Comparison of ENCODE assay signal across 28 cellular contexts in genomic region chr9:94850540-94851434, GRCh38.
"Had no signal": no experiment of that assay in that cellular context is flagged by ENCODE, and none has a peak within 500 bp of the region (broad histone marks: within the 10 kb centered on the region; RNA-seq: fewer than 3 reads in every experiment).

No MANE protein-coding gene starts in this region.

- H3K4me1 ChIP-seq: upper lobe of left lung had no signal

- H3K36me3 ChIP-seq: brain microvascular endothelial cell, left ventricle myocardium inferior, neutrophil, upper lobe of left lung, vagina had no signal

- H3K27me3 ChIP-seq: brain microvascular endothelial cell, neutrophil, upper lobe of left lung, vagina had no signal

- H3K27me3 Mint-ChIP-seq: activated CD4-positive, alpha-beta memory T cell treated with anti-CD3 and anti-CD28 coated beads for 36 hours; activated naive CD8-positive, alpha-beta T cell treated with anti-CD3 and anti-CD28 coated beads, Interleukin-2, amount 10 ng/mL, durations not matched to agents 7 days and 5 days; natural killer cell treated with Interleukin-12 subunit alpha and Interleukin-12 subunit beta and Interleukin-15 and Interleukin-18, amount 100 ng/mL, for 72 hours; T-cell had no signal

- DNase-seq: activated CD4-positive, alpha-beta memory T cell treated with anti-CD3 and anti-CD28 coated beads for 36 hours; activated CD4-positive, alpha-beta T cell treated with anti-CD3 and anti-CD28 coated beads for 4 hours; activated CD4-positive, CD25-positive, alpha-beta regulatory T cell; activated CD8-positive, alpha-beta memory T cell treated with anti-CD3 and anti-CD28 coated beads, Interleukin-2, amount 50 U/mL, for 4 hours; activated effector memory CD4-positive, alpha-beta T cell treated with anti-CD3 and anti-CD28 coated beads, Interleukin-2, amount 50 U/mL, for 16 hours; activated naive CD4-positive, alpha-beta T cell treated with anti-CD3 and anti-CD28 coated beads for 36 hours; activated naive CD8-positive, alpha-beta T cell treated with anti-CD3 and anti-CD28 coated beads, Interleukin-2, amount 10 ng/mL, durations not matched to agents 7 days and 5 days; activated T-cell treated with anti-CD3 and anti-CD28 coated beads, Interleukin-2, amount 50 U/mL, for 1 hour; amniotic stem cell; brain microvascular endothelial cell; cortex of kidney; endodermal cell; foreskin melanocyte; glutamatergic neuron; islet precursor cell; left ventricle myocardium inferior; mucosa of descending colon; right cardiac atrium; stimulated activated CD4-positive, alpha-beta T cell treated with anti-CD3 and anti-CD28 coated beads, Interleukin-2, amount 100 ng/mL, for 48 hours; stimulated activated naive CD8-positive, alpha-beta T cell treated with anti-CD3 and anti-CD28 coated beads, Interleukin-15, Interleukin-2, amounts not matched to agents 100 U/mL and 50 U/mL, for 24 hours; T-cell; upper lobe of left lung had no signal

- H3K9me3 ChIP-seq: left ventricle myocardium inferior, mucosa of descending colon, neutrophil, upper lobe of left lung, vagina had no signal

- H3K4me3 ChIP-seq: left ventricle myocardium inferior, lung, mucosa of descending colon, upper lobe of left lung, vagina had no signal

- H3K9me3 Mint-ChIP-seq: activated CD4-positive, alpha-beta memory T cell treated with anti-CD3 and anti-CD28 coated beads for 36 hours; activated naive CD4-positive, alpha-beta T cell treated with anti-CD3 and anti-CD28 coated beads for 36 hours; activated naive CD8-positive, alpha-beta T cell treated with anti-CD3 and anti-CD28 coated beads, Interleukin-2, amount 10 ng/mL, durations not matched to agents 7 days and 5 days; activated T-helper 1 cell treated with anti-CD3 and anti-CD28 coated beads, Interleukin-12 subunit alpha, Interleukin-12 subunit beta, Interleukin-2, Interleukin-4 antibody, amounts not matched to agents 30 ng/mL and 10 ng/mL and 1 ng/mL, durations not matched to agents 14 hours and 24 hours and 36 hours; endodermal cell; natural killer cell treated with Interleukin-12 subunit alpha and Interleukin-12 subunit beta and Interleukin-15 and Interleukin-18, amount 100 ng/mL, for 72 hours; T-cell; T-helper 2 cell treated with Interferon-gamma antibody and Interleukin-4, amounts not matched to agents 5 μg/mL and 100 μg/mL, for 36 hours had no signal

- H3K4me3 Mint-ChIP-seq: activated CD4-positive, alpha-beta memory T cell treated with anti-CD3 and anti-CD28 coated beads for 36 hours; activated naive CD4-positive, alpha-beta T cell treated with anti-CD3 and anti-CD28 coated beads for 36 hours; activated naive CD8-positive, alpha-beta T cell treated with anti-CD3 and anti-CD28 coated beads, Interleukin-2, amount 10 ng/mL, durations not matched to agents 7 days and 5 days; activated T-helper 1 cell treated with anti-CD3 and anti-CD28 coated beads, Interleukin-12 subunit alpha, Interleukin-12 subunit beta, Interleukin-2, Interleukin-4 antibody, amounts not matched to agents 30 ng/mL and 10 ng/mL and 1 ng/mL, durations not matched to agents 14 hours and 24 hours and 36 hours; endodermal cell; natural killer cell treated with Interleukin-12 subunit alpha and Interleukin-12 subunit beta and Interleukin-15 and Interleukin-18, amount 100 ng/mL, for 72 hours; T-cell; T-helper 2 cell treated with Interferon-gamma antibody and Interleukin-4, amounts not matched to agents 5 μg/mL and 100 μg/mL, for 36 hours had no signal

- H3K36me3 Mint-ChIP-seq: activated CD4-positive, alpha-beta memory T cell treated with anti-CD3 and anti-CD28 coated beads for 36 hours; natural killer cell treated with Interleukin-12 subunit alpha and Interleukin-12 subunit beta and Interleukin-15 and Interleukin-18, amount 100 ng/mL, for 72 hours had no signal

- H3K27ac Mint-ChIP-seq: activated CD4-positive, alpha-beta memory T cell treated with anti-CD3 and anti-CD28 coated beads for 36 hours; activated naive CD4-positive, alpha-beta T cell treated with anti-CD3 and anti-CD28 coated beads for 36 hours; activated naive CD8-positive, alpha-beta T cell treated with anti-CD3 and anti-CD28 coated beads, Interleukin-2, amount 10 ng/mL, durations not matched to agents 7 days and 5 days; activated T-helper 1 cell treated with anti-CD3 and anti-CD28 coated beads, Interleukin-12 subunit alpha, Interleukin-12 subunit beta, Interleukin-2, Interleukin-4 antibody, amounts not matched to agents 30 ng/mL and 10 ng/mL and 1 ng/mL, durations not matched to agents 14 hours and 24 hours and 36 hours; endodermal cell; natural killer cell treated with Interleukin-12 subunit alpha and Interleukin-12 subunit beta and Interleukin-15 and Interleukin-18, amount 100 ng/mL, for 72 hours; T-cell; T-helper 2 cell treated with Interferon-gamma antibody and Interleukin-4, amounts not matched to agents 5 μg/mL and 100 μg/mL, for 36 hours had no signal

- H3K27ac ChIP-seq: brain microvascular endothelial cell, left ventricle myocardium inferior, neutrophil, upper lobe of left lung, vagina had no signal

- ATAC-seq: mucosa of descending colon; natural killer cell treated with Interleukin-12 subunit alpha and Interleukin-12 subunit beta and Interleukin-15 and Interleukin-18, amount 100 ng/mL, for 72 hours; right cardiac atrium; stimulated activated naive CD8-positive, alpha-beta T cell treated with anti-CD3 and anti-CD28 coated beads, Interleukin-15, Interleukin-2, amounts not matched to agents 100 U/mL and 50 U/mL, for 24 hours; T-cell had no signal
